1 cellular context compared by ENCODE assay signal in the genomic region with DNA sequence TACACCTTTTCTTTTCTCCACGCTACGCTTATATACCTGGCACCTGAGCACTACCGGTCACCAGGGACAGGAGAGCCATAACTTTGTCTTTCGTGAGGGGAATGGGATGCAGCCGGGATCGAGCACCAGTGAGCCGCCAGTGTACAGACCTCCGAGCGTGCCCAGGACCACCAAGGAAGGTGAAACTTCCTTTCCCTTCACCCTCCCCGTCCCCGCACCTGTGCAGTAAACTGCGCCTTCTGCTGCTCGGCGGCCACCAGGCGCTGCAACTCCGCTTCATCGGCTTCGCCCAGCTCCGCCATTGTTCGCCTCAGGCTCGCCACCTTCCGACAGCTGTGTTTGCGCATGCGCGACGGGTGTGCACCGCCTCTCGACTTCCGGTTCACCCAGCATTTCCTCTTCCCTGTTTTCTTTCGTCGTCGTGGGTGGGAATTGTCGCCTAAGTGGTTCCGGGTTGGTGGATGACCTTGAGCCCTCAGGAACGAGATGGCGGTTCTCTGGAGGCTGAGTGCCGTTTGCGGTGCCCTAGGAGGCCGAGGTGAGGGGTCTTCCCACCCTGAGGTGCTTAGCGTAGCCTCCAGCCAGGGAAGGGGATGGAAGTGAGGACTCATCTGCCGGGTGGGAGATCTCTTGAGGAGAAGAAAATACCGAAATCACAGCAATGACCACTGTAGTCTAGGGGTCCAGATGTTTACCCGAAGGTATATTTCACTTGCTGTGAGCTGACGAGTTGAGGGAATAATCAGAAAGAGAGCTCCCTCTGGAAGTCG.
TF ChIP-seq lines count a peak whose summit lies in the region.

Gene SDHD (plus strand): TSS at position 452 of the 770 bp plus-strand sequence. CDS start 35 bp downstream, at position 487.
A gene with protein sequence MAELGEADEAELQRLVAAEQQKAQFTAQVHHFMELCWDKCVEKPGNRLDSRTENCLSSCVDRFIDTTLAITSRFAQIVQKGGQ (minus strand): TSS at position 335 of the 770 bp plus-strand sequence. CDS start 33 bp downstream, at position 302.

TF ChIP-seq in K562, 482 proteins besides CTCF, POLR2A, EP300 and RAD21 (continued from another document):
- TF ChIP-seq, protein P1, sequence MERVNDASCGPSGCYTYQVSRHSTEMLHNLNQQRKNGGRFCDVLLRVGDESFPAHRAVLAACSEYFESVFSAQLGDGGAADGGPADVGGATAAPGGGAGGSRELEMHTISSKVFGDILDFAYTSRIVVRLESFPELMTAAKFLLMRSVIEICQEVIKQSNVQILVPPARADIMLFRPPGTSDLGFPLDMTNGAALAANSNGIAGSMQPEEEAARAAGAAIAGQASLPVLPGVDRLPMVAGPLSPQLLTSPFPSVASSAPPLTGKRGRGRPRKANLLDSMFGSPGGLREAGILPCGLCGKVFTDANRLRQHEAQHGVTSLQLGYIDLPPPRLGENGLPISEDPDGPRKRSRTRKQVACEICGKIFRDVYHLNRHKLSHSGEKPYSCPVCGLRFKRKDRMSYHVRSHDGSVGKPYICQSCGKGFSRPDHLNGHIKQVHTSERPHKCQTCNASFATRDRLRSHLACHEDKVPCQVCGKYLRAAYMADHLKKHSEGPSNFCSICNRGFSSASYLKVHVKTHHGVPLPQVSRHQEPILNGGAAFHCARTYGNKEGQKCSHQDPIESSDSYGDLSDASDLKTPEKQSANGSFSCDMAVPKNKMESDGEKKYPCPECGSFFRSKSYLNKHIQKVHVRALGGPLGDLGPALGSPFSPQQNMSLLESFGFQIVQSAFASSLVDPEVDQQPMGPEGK (CRISPR knock-in tag; IDR thresholded peaks at IDR 0.05; ENCODE audit: borderline replicate concordance): no peak
- TF ChIP-seq MTA1 (IDR thresholded peaks at IDR 0.05; ENCODE audit: borderline replicate concordance) (no peak; the same call in 1 of the 2 replicates), ZNF696 (CRISPR knock-in tag; conservative IDR thresholded peaks at IDR 0.05) (no peak), ZNF551 (CRISPR knock-in tag; IDR thresholded peaks at IDR 0.05) (no peak), ZNF436 (CRISPR knock-in tag; IDR thresholded peaks at IDR 0.05) (no peak), HDAC2 (IDR thresholded peaks at IDR 0.05) (peak; percentile 38; the same call in 1 of the 2 replicates), E2F1 (CRISPR knock-in tag; IDR thresholded peaks at IDR 0.05) (peak; percentile 63; the same call in 1 of the 2 replicates), SIN3B (IDR thresholded peaks at IDR 0.05; ENCODE audit: low read depth) (peak; percentile 82)
- TF ChIP-seq, protein P2, sequence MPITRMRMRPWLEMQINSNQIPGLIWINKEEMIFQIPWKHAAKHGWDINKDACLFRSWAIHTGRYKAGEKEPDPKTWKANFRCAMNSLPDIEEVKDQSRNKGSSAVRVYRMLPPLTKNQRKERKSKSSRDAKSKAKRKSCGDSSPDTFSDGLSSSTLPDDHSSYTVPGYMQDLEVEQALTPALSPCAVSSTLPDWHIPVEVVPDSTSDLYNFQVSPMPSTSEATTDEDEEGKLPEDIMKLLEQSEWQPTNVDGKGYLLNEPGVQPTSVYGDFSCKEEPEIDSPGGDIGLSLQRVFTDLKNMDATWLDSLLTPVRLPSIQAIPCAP (CRISPR knock-in tag; IDR thresholded peaks at IDR 0.05; ENCODE audit: borderline replicate concordance): no peak
